In the genomic region with DNA sequence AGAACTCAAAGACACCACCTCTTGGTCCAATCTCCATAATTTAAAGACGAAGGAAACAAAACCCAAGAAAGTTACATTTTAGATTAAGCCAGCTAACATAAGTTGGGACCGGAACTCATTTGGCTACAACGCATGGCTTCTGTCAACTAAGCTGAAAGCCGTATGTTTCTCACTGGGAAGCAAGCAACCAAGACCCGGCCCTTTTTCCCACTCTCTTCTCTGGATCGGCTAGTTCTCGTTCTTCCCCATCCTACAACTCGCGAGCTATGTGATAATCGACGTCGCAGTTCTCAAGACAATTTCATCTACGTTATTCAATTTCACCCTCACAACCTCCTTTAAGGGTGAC, we compare ENCODE assay signal across 8 cellular contexts. TPM values are rescaled to one million over a fixed set of nuclear protein-coding genes. Genes with fewer than 3 reads are reported as not detected.
DNase-seq lines count a peak whose midpoint lies in the region; ATAC-seq and TF ChIP-seq lines count a peak whose summit lies in the region.

No MANE protein-coding gene starts in this region.

- peak overlapping the region; percentile 100 for H3K4me3 Mint-ChIP-seq in activated naive CD8-positive, alpha-beta T cell
- H3K4me3 Mint-ChIP-seq in stimulated activated naive B cell treated with anti-CD40 and anti-IgM and Interleukin-4, amounts not matched to agents 10 μg/mL and 1 μg/mL and 100 μg/mL, for 72 hours = peak overlapping the region; percentile 97 to 99

- peak overlapping the region; percentile 100 for H3K27ac Mint-ChIP-seq in activated naive CD8-positive, alpha-beta T cell
- peak overlapping the region; percentile 100 for H3K27ac Mint-ChIP-seq in stimulated activated naive B cell treated with anti-CD40 and anti-IgM and Interleukin-4, amounts not matched to agents 10 μg/mL and 1 μg/mL and 100 μg/mL, for 72 hours

- peak; percentile 26 for DNase-seq in Daoy (ENCODE audit: low read depth)
- no peak for DNase-seq in stimulated activated naive B cell treated with anti-CD40 and anti-IgM and Interleukin-4, amounts not matched to agents 10 μg/mL and 1 μg/mL and 100 μg/mL, for 72 hours
- no peak for DNase-seq in activated effector memory CD4-positive, alpha-beta T cell treated with anti-CD3 and anti-CD28 coated beads, Interleukin-2, amount 50 U/mL, for 16 hours
- no peak for DNase-seq in ecto neural progenitor cell (ENCODE audit: low spot score)
- no peak for DNase-seq in GM10266 (ENCODE audit: extremely low spot score)

- peak overlapping the region; percentile 99 for H3K4me3 ChIP-seq in iPS-11a (ENCODE audit: low read depth, low read length)

- H3K4me1 Mint-ChIP-seq in activated naive CD8-positive, alpha-beta T cell (ENCODE audit: low read depth) = peaks cover 46% of the 10 kb centered on the region
- peaks cover 28 to 33% of the 10 kb centered on the region in 2 donors for H3K4me1 Mint-ChIP-seq in stimulated activated naive B cell treated with anti-CD40 and anti-IgM and Interleukin-4, amounts not matched to agents 10 μg/mL and 1 μg/mL and 100 μg/mL, for 72 hours

- no peak for TF ChIP-seq CTCF in GM10266 (IDR thresholded peaks at IDR 0.05; ENCODE audit: control insufficient read depth, insufficient read depth, low read depth, missing control alignments)

- H3K27me3 Mint-ChIP-seq in activated naive CD8-positive, alpha-beta T cell = no peaks in the 10 kb centered on the region
- no peaks in the 10 kb centered on the region for H3K27me3 Mint-ChIP-seq in stimulated activated naive B cell treated with anti-CD40 and anti-IgM and Interleukin-4, amounts not matched to agents 10 μg/mL and 1 μg/mL and 100 μg/mL, for 72 hours

- H3K36me3 Mint-ChIP-seq in activated naive CD8-positive, alpha-beta T cell = peaks cover 11% of the 10 kb centered on the region
- H3K36me3 Mint-ChIP-seq in stimulated activated naive B cell treated with anti-CD40 and anti-IgM and Interleukin-4, amounts not matched to agents 10 μg/mL and 1 μg/mL and 100 μg/mL, for 72 hours = peaks cover 20 to 30% of the 10 kb centered on the region in 2 donors

- peaks cover 4% of the 10 kb centered on the region for H3K9me3 Mint-ChIP-seq in activated naive CD8-positive, alpha-beta T cell (ENCODE audit: low read depth)
- peaks cover 0 to 1% of the 10 kb centered on the region in 2 donors for H3K9me3 Mint-ChIP-seq in stimulated activated naive B cell treated with anti-CD40 and anti-IgM and Interleukin-4, amounts not matched to agents 10 μg/mL and 1 μg/mL and 100 μg/mL, for 72 hours

- ATAC-seq in HG03135 (IDR thresholded peaks at IDR 0.05; ENCODE audit: unreplicated experiment) = peak; percentile 1
- no peak for ATAC-seq in stimulated activated naive B cell treated with anti-CD40 and anti-IgM and Interleukin-4, amounts not matched to agents 10 μg/mL and 1 μg/mL and 100 μg/mL, for 72 hours (replicated peaks)

RNA-seq across cellular contexts. Expression of a gene that starts 0.6 kb away (rescaled TPM):
- total RNA-seq in Daoy (2014; rRNA removed; shearing (Covaris generic)) = 487 and 555 TPM in 2 replicates

RNA-seq across cellular contexts. Expression of a gene that starts 48.4 kb away (rescaled TPM):
- 67.2 and 82.4 TPM in 2 replicates for total RNA-seq in Daoy (2014; rRNA removed; shearing (Covaris generic))

RNA-seq across cellular contexts. Expression of a gene that starts 53.7 kb away (rescaled TPM):
- total RNA-seq in Daoy (2014; rRNA removed; shearing (Covaris generic)) = 24.1 and 27.1 TPM in 2 replicates

RNA-seq across cellular contexts. Expression of a gene that starts 57.6 kb away (rescaled TPM):
- 22.6 and 35.8 TPM in 2 replicates for total RNA-seq in Daoy (2014; rRNA removed; shearing (Covaris generic))
